ENCODE assay signal across 33 cellular contexts in the genomic region with DNA sequence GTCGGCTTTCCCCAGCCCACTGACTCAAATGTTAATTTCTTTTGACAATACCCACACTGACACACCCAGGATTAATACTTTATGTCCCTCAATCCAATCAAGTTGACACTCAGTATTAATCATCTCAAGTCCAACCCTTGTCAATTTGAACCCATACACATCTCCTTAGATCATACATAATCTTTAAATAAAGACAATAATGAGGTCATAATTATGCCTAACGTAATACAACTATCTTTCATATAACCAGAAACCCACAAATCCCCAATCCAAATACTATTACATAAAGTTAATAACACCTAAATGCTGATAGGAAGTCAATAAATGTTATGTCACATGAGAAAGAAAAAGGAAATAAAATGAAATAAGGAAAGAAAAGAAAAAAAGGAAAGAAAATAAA.
"Had no signal": no experiment of that assay in that cellular context is flagged by ENCODE, and none has a peak within 500 bp of the region (broad histone marks: within the 10 kb centered on the region; RNA-seq: fewer than 3 reads in every experiment).

No MANE protein-coding gene starts in this region.

- H3K36me3 ChIP-seq: adrenal gland, ascending aorta, brain microvascular endothelial cell, breast epithelium, cardiac muscle cell had no signal

- H3K9me3 ChIP-seq: ascending aorta, body of pancreas, breast epithelium had no signal

- H3K27ac ChIP-seq: adrenal gland, ascending aorta, body of pancreas, brain microvascular endothelial cell, breast epithelium, cardiac muscle cell had no signal

- ATAC-seq: activated naive CD4-positive, alpha-beta T cell treated with anti-CD3 and anti-CD28 coated beads, Interleukin-2, amount 50 U/mL, for 72 hours; activated naive CD8-positive, alpha-beta T cell treated with anti-CD3 and anti-CD28 coated beads, Interleukin-2, amount 50 U/mL, for 24 hours; activated T-cell treated with anti-CD3 and anti-CD28 coated beads, Interleukin-2, amount 50 U/mL, for 4 hours; activated T-cell treated with anti-CD3 and anti-CD28 coated beads, Interleukin-2, amount 50 U/mL, for 72 hours; activated T-helper 17 cell treated with anti-CD3 and anti-CD28 coated beads, Interleukin-2, amount 50 U/mL, for 72 hours; body of pancreas had no signal

- FAIRE-seq: astrocyte, bronchial epithelial cell had no signal

- H3K4me1 ChIP-seq: adrenal gland, ascending aorta, body of pancreas, breast epithelium had no signal

- H3K27me3 ChIP-seq: adrenal gland, ascending aorta, body of pancreas, brain microvascular endothelial cell, breast epithelium, cardiac muscle cell had no signal

- DNase-seq: activated effector memory CD4-positive, alpha-beta T cell treated with anti-CD3 and anti-CD28 coated beads, Interleukin-2, amount 50 U/mL, for 16 hours; activated effector memory CD4-positive, alpha-beta T cell treated with Interleukin-2 at 50 U/mL for 16 hours; activated gamma-delta T cell; activated gamma-delta T cell treated with Interleukin-2 at 50 U/mL for 16 hours; activated naive CD4-positive, alpha-beta T cell; activated naive CD4-positive, alpha-beta T cell treated with anti-CD3 and anti-CD28 coated beads for 36 hours; activated naive CD4-positive, alpha-beta T cell treated with anti-CD3 and anti-CD28 coated beads, Interleukin-2, amount 10 ng/mL, durations not matched to agents 7 days and 5 days; activated naive CD4-positive, alpha-beta T cell treated with anti-CD3 and anti-CD28 coated beads, Interleukin-2, amount 50 U/mL, for 16 hours; activated naive CD4-positive, alpha-beta T cell treated with Interleukin-2 at 50 U/mL for 16 hours; activated naive CD8-positive, alpha-beta T cell treated with anti-CD3 and anti-CD28 coated beads for 36 hours; activated naive CD8-positive, alpha-beta T cell treated with anti-CD3 and anti-CD28 coated beads, Interleukin-2, amount 10 ng/mL, durations not matched to agents 7 days and 5 days; activated naive CD8-positive, alpha-beta T cell treated with anti-CD3 and anti-CD28 coated beads, Interleukin-2, amount 50 U/mL, for 24 hours; activated T-cell treated with anti-CD3 and anti-CD28 coated beads, Interleukin-2, amount 50 U/mL, for 24 hours; activated T-cell treated with anti-CD3 and anti-CD28 coated beads, Interleukin-2, amount 50 U/mL, for 4 hours; activated T-cell treated with anti-CD3 and anti-CD28 coated beads, Interleukin-2, amount 50 U/mL, for 48 hours; activated T-cell treated with anti-CD3 and anti-CD28 coated beads, Interleukin-2, amount 50 U/mL, for 72 hours; adrenal gland; amniotic stem cell; amygdala; anterior cingulate cortex; aorta; body of pancreas; brain microvascular endothelial cell; caudate nucleus; central memory CD4-positive, alpha-beta T cell; cerebellar nuclear complex had no signal

- H3K4me3 ChIP-seq: adrenal gland, ascending aorta, body of pancreas, breast epithelium, cardiac muscle cell had no signal
